ENCODE assay signal across 8 cellular contexts in the genomic region with DNA sequence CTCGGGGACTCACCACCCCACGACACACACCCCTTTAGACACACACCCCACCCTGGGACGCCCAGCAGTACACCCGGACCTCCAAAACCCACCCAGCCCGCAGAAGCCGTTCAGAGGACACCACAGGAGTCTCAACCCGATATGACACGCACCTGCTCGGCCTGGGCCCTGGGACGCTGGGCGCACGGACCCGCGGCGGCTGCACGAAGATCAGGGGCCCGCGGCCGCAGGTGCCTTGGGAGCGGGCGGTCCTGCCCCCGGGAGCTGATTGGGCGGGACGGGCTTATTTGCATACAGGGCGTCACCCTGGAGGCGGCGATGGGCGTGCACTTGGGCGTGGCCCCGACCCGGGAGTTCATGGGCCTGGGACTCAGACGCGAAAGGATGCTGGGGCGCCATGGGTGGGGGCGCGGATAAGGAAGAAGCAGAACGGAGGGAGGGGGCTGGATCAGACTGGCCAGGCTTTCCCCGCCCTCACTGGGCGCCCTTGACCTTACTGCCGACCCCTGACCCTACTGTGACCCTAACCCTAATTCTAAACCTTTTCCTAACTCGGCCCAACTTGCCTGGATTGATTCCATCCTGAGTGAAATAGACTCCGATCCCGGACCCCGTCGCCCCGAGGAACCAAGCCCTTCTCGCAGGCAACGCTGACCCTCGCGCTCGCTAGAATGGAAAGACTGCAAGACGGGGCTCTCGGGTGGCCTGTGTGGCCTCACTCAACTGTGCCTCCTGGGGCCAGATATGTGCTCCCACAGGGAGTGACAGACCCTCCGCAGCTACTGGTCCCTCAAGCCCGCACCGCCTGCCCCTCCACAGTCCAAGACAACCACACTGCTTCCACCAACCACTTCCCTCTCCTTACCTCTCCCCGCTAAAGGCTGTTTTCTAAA. TPM values are rescaled to one million over a fixed set of nuclear protein-coding genes. Genes with fewer than 3 reads are reported as not detected.
DNase-seq lines count a peak whose midpoint lies in the region; ATAC-seq and TF ChIP-seq lines count a peak whose summit lies in the region.

Gene MEF2B, minus strand, starts transcription at position 211 of the 893 bp plus-strand sequence. CDS start 19,528 bp downstream, outside the sequence.

- peak within 1 kb of the TSS; percentile 35 for H3K4me2 ChIP-seq in mesendoderm (ENCODE audit: low read length)

- H3K18ac ChIP-seq in mesendoderm (ENCODE audit: low read length) = no peak within 1 kb of the TSS

- no peaks in the 10 kb centered on the region for H3K79me2 ChIP-seq in mesendoderm (ENCODE audit: control insufficient read depth, insufficient read depth, low read length)

- H2BK120ac ChIP-seq in mesendoderm (ENCODE audit: low read depth, low read length) = no peak within 1 kb of the TSS

- H3K36me3 Mint-ChIP-seq in effector memory CD8-positive, alpha-beta T cell (ENCODE audit: insufficient read depth) = peaks cover 10% of the 10 kb centered on the region

- H3K9ac ChIP-seq in mesendoderm (ENCODE audit: low read length) = no peak within 1 kb of the TSS

- H2BK5ac ChIP-seq in mesendoderm (ENCODE audit: low read length) = no peak within 1 kb of the TSS

- peak; percentile 73 for ATAC-seq in HG03039 (IDR thresholded peaks at IDR 0.05; ENCODE audit: unreplicated experiment)
- ATAC-seq in effector memory CD8-positive, alpha-beta T cell (replicated peaks) = peak; percentile 94

- H3K79me1 ChIP-seq in mesendoderm (ENCODE audit: low read length) = no peaks in the 10 kb centered on the region

- no peaks in the 10 kb centered on the region for H3K36me3 ChIP-seq in mesendoderm (ENCODE audit: control insufficient read depth, insufficient read depth, low read length)

- H3K4ac ChIP-seq in mesendoderm (ENCODE audit: low read depth, low read length) = no peak within 1 kb of the TSS

- no peak within 1 kb of the TSS for H4K8ac ChIP-seq in mesendoderm (ENCODE audit: low read depth, low read length)

- H3K27me3 ChIP-seq in mesendoderm (ENCODE audit: insufficient read depth, low read length, poor library complexity) = no peaks in the 10 kb centered on the region

- H2AK5ac ChIP-seq in mesendoderm (ENCODE audit: low read length) = no peak within 1 kb of the TSS

- no peak within 1 kb of the TSS for H2BK15ac ChIP-seq in mesendoderm (replicated peaks; ENCODE audit: low read depth)

- H3K4me3 Mint-ChIP-seq in effector memory CD8-positive, alpha-beta T cell = peak within 1 kb of the TSS; percentile 62

- TF ChIP-seq POLR2A in GM18526 (IDR thresholded peaks at IDR 0.05; ENCODE audit: extremely low read depth, insufficient read length) = peak; percentile 95

- H3K56ac ChIP-seq in mesendoderm (ENCODE audit: low read length) = peak within 1 kb of the TSS; percentile 22

- H3K23ac ChIP-seq in mesendoderm (ENCODE audit: low read length) = no peak within 1 kb of the TSS

- H3K4me3 ChIP-seq in mesendoderm (ENCODE audit: low read length) = no peak within 1 kb of the TSS

- H3K4me1 Mint-ChIP-seq in effector memory CD8-positive, alpha-beta T cell (ENCODE audit: low read depth in 2 of 2) = peaks cover 19 to 21% of the 10 kb centered on the region in 2 donors

- no peak within 1 kb of the TSS for H4K5ac ChIP-seq in mesendoderm (ENCODE audit: low read length)

- H3K27ac ChIP-seq in mesendoderm (ENCODE audit: low read depth, low read length) = no peak within 1 kb of the TSS

- DNase-seq in NCI-H510A (lab: John Stamatoyannopoulos, UW) (peak; percentile 77), mesendoderm (peak; percentile 89), SKM-1 treated with dmso at 0.1 percent for 144 hours (lab: John Stamatoyannopoulos, UW; ENCODE audit: unreplicated experiment) (no peak)
- DNase-seq in activated CD8-positive, alpha-beta memory T cell treated with anti-CD3 and anti-CD28 coated beads for 1 hour (ENCODE audit: extremely low read depth in 1 of 2, low read depth in 1 of 2) = peak; percentile 29 to 57
- peak; percentile 56 to 64 (median 63) for DNase-seq in effector memory CD8-positive, alpha-beta T cell
- DNase-seq in stimulated activated CD8-positive, alpha-beta memory T cell treated with anti-CD3 and anti-CD28 coated beads, Interleukin-2, amount 100 ng/mL, for 48 hours (ENCODE audit: low read depth in 2 of 2) = peak; percentile 69 to 75

- peak within 1 kb of the TSS; percentile 39 to 87 for H3K27ac Mint-ChIP-seq in effector memory CD8-positive, alpha-beta T cell

- H3K4me1 ChIP-seq in mesendoderm (ENCODE audit: control insufficient read depth, low read depth, low read length) = no peaks in the 10 kb centered on the region

- H3K27me3 Mint-ChIP-seq in effector memory CD8-positive, alpha-beta T cell = peaks cover 0 to 19% of the 10 kb centered on the region in 2 donors

- no peaks in the 10 kb centered on the region for H3K9me3 Mint-ChIP-seq in effector memory CD8-positive, alpha-beta T cell

- no CpG with 5 or more reads among the region's 57 CpGs for WGBS in mesendoderm (ENCODE audit: extremely low coverage, insufficient coverage, low lambda C conversion rate)

RNA-seq across cellular contexts. Expression of gene MEF2B, which starts in this region (rescaled TPM):
- polyA plus RNA-seq in mesendoderm (2013, experiment 1 of 2) = 0.28 TPM
- polyA plus RNA-seq in mesendoderm (2013, experiment 2 of 2) = 0.57 TPM
